In the genomic region with DNA sequence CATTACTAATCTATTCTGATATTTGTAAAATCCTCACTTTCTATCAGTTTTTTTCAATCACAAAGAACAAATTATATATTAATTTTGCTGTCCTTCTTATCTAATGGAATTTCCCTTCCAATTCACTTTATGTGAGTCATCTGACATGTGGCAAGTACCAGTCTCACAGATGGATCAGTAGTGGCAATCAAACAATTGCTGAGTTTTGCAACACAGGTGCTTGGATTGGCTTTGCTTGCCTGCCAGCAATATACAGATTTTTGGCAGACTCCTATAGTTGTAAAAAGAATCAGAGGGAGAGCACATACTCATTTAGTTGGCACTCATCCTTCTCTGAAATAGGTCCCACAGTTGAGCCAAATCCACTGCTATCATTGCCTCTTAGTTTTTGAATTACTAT, we compare ENCODE assay signal across 16 cellular contexts.
DNase-seq lines count a peak whose midpoint lies in the region; TF ChIP-seq lines count a peak whose summit lies in the region.
"Had no signal": no experiment of that assay in that cellular context is flagged by ENCODE, and none has a peak within 500 bp of the region (broad histone marks: within the 10 kb centered on the region; RNA-seq: fewer than 3 reads in every experiment).

No MANE protein-coding gene starts in this region.

- H3K27me3 ChIP-seq in MG63 (no peaks in the 10 kb centered on the region), mammary epithelial cell (ENCODE audit: insufficient read depth, low read length) (peaks cover 2% of the 10 kb centered on the region), kidney epithelial cell (ENCODE audit: control insufficient read depth, insufficient read depth, low read length) (no peaks in the 10 kb centered on the region), MM.1S (replicated peaks; ENCODE audit: insufficient read depth, low read length) (no peaks in the 10 kb centered on the region)
- H3K27me3 ChIP-seq: BE2C, left lung, SJSA1, testis had no signal

- DNase-seq in Ammon's horn (ENCODE audit: low spot score) = peak; percentile 33
- peak; percentile 52 for DNase-seq in MG63
- DNase-seq in mammary epithelial cell = peak; percentile 19
- peak; percentile 32 for DNase-seq in kidney epithelial cell (ENCODE audit: low read depth)
- DNase-seq in NCI-H1436 treated with DMSO at 0.1 percent for 48 hours (lab: John Stamatoyannopoulos, UW) = no peak
- DNase-seq in NCI-H1436 (lab: John Stamatoyannopoulos, UW) = no peak
- DNase-seq in retina = no peak
- DNase-seq in MM.1S = no peak
- DNase-seq: activated naive CD4-positive, alpha-beta T cell treated with Interleukin-2 at 50 U/mL for 16 hours; BE2C; left lung; MV-4-11; occipital lobe; testis had no signal

- H3K36me3 ChIP-seq in MG63 = no peaks in the 10 kb centered on the region
- H3K36me3 ChIP-seq in mammary epithelial cell (ENCODE audit: insufficient read depth, low read length) = no peaks in the 10 kb centered on the region
- no peaks in the 10 kb centered on the region for H3K36me3 ChIP-seq in kidney epithelial cell (ENCODE audit: control insufficient read depth, insufficient read depth, low read length)
- no peaks in the 10 kb centered on the region for H3K36me3 ChIP-seq in MM.1S (replicated peaks; ENCODE audit: insufficient read depth, low read length)
- H3K36me3 ChIP-seq: BE2C, HAP-1, left lung, SJSA1 had no signal

- TF ChIP-seq CTCF in mammary epithelial cell (conservative IDR thresholded peaks at IDR 0.05 in 1 of 2, IDR thresholded peaks at IDR 0.05 in 1 of 2; ENCODE audit: extremely low read depth in 1 of 2, insufficient read depth in 1 of 2, low read depth in 1 of 2, low read length in 2 of 2) (no peak), kidney epithelial cell (IDR thresholded peaks at IDR 0.05; ENCODE audit: insufficient read depth, low read length, poor library complexity, severe bottlenecking) (no peak), MM.1S (IDR thresholded peaks at IDR 0.05; ENCODE audit: low read length) (no peak)

- H3K9me2 ChIP-seq in MM.1S (replicated peaks; ENCODE audit: insufficient read depth, low read length) = no peaks in the 10 kb centered on the region

- dilution Hi-C loops in mammary epithelial cell (cut with HindIII; ENCODE audit: low sequenced_read_pairs) = no loop called here

- CTCF ChIA-PET in mammary epithelial cell (lab: Charles Lee; ENCODE audit: low non-redundant PET) = no interaction called here

- H3K9me3 ChIP-seq in MG63 (no peaks in the 10 kb centered on the region), mammary epithelial cell (replicated peaks; ENCODE audit: insufficient read depth, low read length) (no peaks in the 10 kb centered on the region), MM.1S (replicated peaks; ENCODE audit: insufficient read depth, low read length) (no peaks in the 10 kb centered on the region)
- H3K9me3 ChIP-seq: BE2C, HAP-1, left lung, SJSA1, testis had no signal

- H3K4me1 ChIP-seq in mammary epithelial cell (ENCODE audit: insufficient read depth, low read length) (no peaks in the 10 kb centered on the region), MM.1S (ENCODE audit: low read length) (no peaks in the 10 kb centered on the region)
- H3K4me1 ChIP-seq: BE2C, HAP-1, left lung, SJSA1, testis had no signal

- H4K20me1 ChIP-seq in mammary epithelial cell (ENCODE audit: insufficient read depth, low read length) = no peaks in the 10 kb centered on the region
- H4K20me1 ChIP-seq in MM.1S (ENCODE audit: insufficient read depth, low read length) = no peaks in the 10 kb centered on the region

- no peak overlapping the region for H3K27ac ChIP-seq in mammary epithelial cell (ENCODE audit: insufficient read depth, low read depth, low read length)
- no peak overlapping the region for H3K27ac ChIP-seq in MM.1S (ENCODE audit: low read length)
- H3K27ac ChIP-seq: left lung, SJSA1, testis had no signal

- H3K4me3 ChIP-seq in MG63 (no peak overlapping the region), mammary epithelial cell (replicated peaks in 1 of 3; ENCODE audit: insufficient read depth in 1 of 3, low read depth in 2 of 3, low read length in 3 of 3) (no peak overlapping the region), kidney epithelial cell (ENCODE audit: low read depth, low read length) (no peak overlapping the region), MM.1S (ENCODE audit: low read length) (no peak overlapping the region)
- H3K4me3 ChIP-seq: HAP-1, left lung, SJSA1, testis had no signal

- intact Hi-C loops in mammary epithelial cell (cut with micrococcal nuclease) = no loop called here

- in situ Hi-C loops in mammary epithelial cell (cut with MboI; ENCODE audit: low sequenced_read_pairs in 2 of 2) = no loop called here

- H3K79me2 ChIP-seq in mammary epithelial cell (ENCODE audit: insufficient read depth, low read length) (no peaks in the 10 kb centered on the region), MM.1S (ENCODE audit: low read length) (no peaks in the 10 kb centered on the region)

- no peak overlapping the region for H3K9ac ChIP-seq in mammary epithelial cell (ENCODE audit: insufficient read depth, low read length)
- no peak overlapping the region for H3K9ac ChIP-seq in MM.1S (ENCODE audit: low read length)

- no peak overlapping the region for H2AFZ ChIP-seq in mammary epithelial cell (ENCODE audit: low read depth, low read length)
- H2AFZ ChIP-seq in MM.1S (ENCODE audit: low read length) = no peak overlapping the region

- H3F3A ChIP-seq in MM.1S (ENCODE audit: insufficient read depth, low read length) = no peaks in the 10 kb centered on the region

- no TSS peak for BruUV-seq in mammary epithelial cell (replicated peaks; lab: Mats Ljungman, UMichigan)

- H3K4me2 ChIP-seq in mammary epithelial cell (ENCODE audit: insufficient read depth, low read depth, low read length) (no peak overlapping the region), MM.1S (ENCODE audit: low read depth, low read length) (no peak overlapping the region)

Comparison
In these comparisons a context has a peak if more than half of its experiments do, and no peak if none do; other contexts are left out.
1. DNase-seq: peak in Ammon's horn (single experiment), MG63 (single experiment), mammary epithelial cell (single experiment) and kidney epithelial cell (single experiment); none in NCI-H1436 treated with DMSO at 0.1 percent for 48 hours (single experiment), NCI-H1436 (single experiment), retina (single experiment) and MM.1S (single experiment).